Comparison of ENCODE assay signal across 8 cellular contexts in genomic region chr1:224182057-224182865, GRCh38.
A peak's percentile ranks its signal among the peaks of the same experiment; 100 is the strongest.
DNase-seq lines count a peak whose midpoint lies in the region; ATAC-seq and TF ChIP-seq lines count a peak whose summit lies in the region.

No MANE protein-coding gene starts in this region.

- peak overlapping the region; percentile 92 for H3K9ac ChIP-seq in adipocyte (ENCODE audit: low read length)

- peaks cover 20% of the 10 kb centered on the region for H3K4me1 ChIP-seq in adipocyte (ENCODE audit: control insufficient read depth, insufficient read depth, low read length)

- TF ChIP-seq CTCF in AG04449 (IDR thresholded peaks at IDR 0.05; ENCODE audit: insufficient read depth, low read length, missing control alignments) = no peak

- no peaks in the 10 kb centered on the region for H3K9me3 ChIP-seq in adipocyte (ENCODE audit: control insufficient read depth, low read length)

- no peaks in the 10 kb centered on the region for H3K36me3 ChIP-seq in adipocyte (ENCODE audit: control insufficient read depth, insufficient read depth, low read length, severe bottlenecking)

- CTCF ChIA-PET in AG04449 (lab: Yijun Ruan, JAX) = interaction anchor here (0.6 to 2.0 kb wide), 6 partner anchors 10 to 983 kb away, joined by 3 to 6 read pairs (median 3); no protein-coding TSS in a partner anchor

- H3K4me3 ChIP-seq in AG04449 (ENCODE audit: low read depth, low read length) = peak overlapping the region; percentile 82
- peak overlapping the region; percentile 93 for H3K4me3 ChIP-seq in adipocyte (ENCODE audit: low read length)

- no peak for DNase-seq in AG04449 (ENCODE audit: low read depth, low spot score)
- DNase-seq in RPMI8226 = peak; percentile 39
- DNase-seq in adipocyte (ENCODE audit: low read depth) = no peak
- DNase-seq in kidney tubule cell (ENCODE audit: low spot score) = peak; percentile 83
- peak; percentile 45 for DNase-seq in stimulated activated CD4-positive, alpha-beta T cell treated with anti-CD3 and anti-CD28 coated beads, Interleukin-4, amount 100 ng/mL, for 24 hours
- no peak for DNase-seq in foreskin melanocyte

- ATAC-seq in GM19023 (IDR thresholded peaks at IDR 0.05; ENCODE audit: unreplicated experiment) (peak; percentile 24), HG03139 (IDR thresholded peaks at IDR 0.05; ENCODE audit: unreplicated experiment) (peak; percentile 33)

- POLR2A ChIA-PET in AG04449 (lab: Yijun Ruan, JAX) = interaction anchor here (0.6 to 1.7 kb wide), 5 partner anchors 10 to 481 kb away, joined by 3 to 6 read pairs (median 5); partner anchors contain the start of gene NVL

- H3K27me3 ChIP-seq in adipocyte (replicated peaks; ENCODE audit: control insufficient read depth, insufficient read depth, low read length) = no peaks in the 10 kb centered on the region

Comparison
In these comparisons a context has a peak if more than half of its experiments do, and no peak if none do; other contexts are left out.
1. DNase-seq: peak in RPMI8226 (single experiment), kidney tubule cell (single experiment) and stimulated activated CD4-positive, alpha-beta T cell treated with anti-CD3 and anti-CD28 coated beads, Interleukin-4, amount 100 ng/mL, for 24 hours (single experiment); none in AG04449 (single experiment), adipocyte (single experiment) and foreskin melanocyte (single experiment).